1 cellular context compared by ENCODE assay signal in the genomic region with DNA sequence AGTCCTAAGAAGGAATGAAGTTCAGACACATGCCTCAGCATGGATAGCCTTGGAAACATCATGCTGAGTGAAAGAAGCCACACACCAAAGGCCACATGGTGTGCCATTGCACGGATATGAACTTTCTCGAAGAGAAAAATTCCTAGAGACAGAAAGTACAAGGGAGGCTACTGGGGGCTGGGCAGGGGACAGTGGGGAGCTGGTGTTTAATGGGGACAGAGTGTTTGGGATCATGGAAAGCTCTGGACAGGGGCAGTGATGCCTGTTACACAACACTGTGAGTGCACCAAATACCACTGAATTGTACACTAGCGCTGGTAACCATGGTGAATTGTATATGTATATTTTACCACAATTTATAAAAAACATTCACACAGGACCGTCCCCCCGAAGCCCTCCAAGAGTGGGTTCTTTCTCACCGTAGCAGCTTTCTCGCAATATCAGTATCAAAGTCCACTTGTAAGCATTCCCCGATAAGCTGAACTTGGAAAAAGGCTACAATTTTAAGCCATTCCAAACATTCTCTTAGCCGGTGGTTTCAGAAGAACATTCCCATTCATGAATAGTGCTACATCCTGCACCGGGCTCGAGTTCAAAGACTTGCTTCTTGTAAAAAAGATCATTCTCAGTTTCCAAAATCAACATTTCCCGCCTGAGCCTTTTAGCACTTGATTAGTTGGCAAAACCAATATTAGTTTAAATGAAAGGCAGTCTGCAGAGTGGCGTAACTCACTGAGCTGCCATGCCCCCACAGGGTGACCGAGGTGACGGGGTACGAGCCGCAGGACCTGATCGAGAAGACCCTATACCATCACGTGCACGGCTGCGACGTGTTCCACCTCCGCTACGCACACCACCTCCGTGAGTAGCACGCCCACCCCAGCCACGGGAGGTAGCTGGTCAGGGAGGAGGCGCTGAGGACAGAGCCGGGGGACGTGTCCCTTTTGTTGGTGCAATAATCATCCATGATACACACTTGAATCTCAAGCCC.
A peak's percentile ranks its signal among the peaks of the same experiment; 100 is the strongest.
TF ChIP-seq lines count a peak whose summit lies in the region.

No MANE protein-coding gene starts in this region.

TF ChIP-seq in HepG2, 621 proteins besides CTCF, POLR2A, EP300 and RAD21 (continued from another document and continues in another):
- TF ChIP-seq NBN (conservative IDR thresholded peaks at IDR 0.05) (no peak), MAF1 (CRISPR knock-in tag; IDR thresholded peaks at IDR 0.05; ENCODE audit: borderline replicate concordance) (no peak), HOXA3 (CRISPR knock-in tag; IDR thresholded peaks at IDR 0.05) (peak; percentile 61), EED (CRISPR knock-in tag; IDR thresholded peaks at IDR 0.05) (no peak), MAFK (conservative IDR thresholded peaks at IDR 0.05 in 1 of 2, IDR thresholded peaks at IDR 0.05 in 1 of 2; ENCODE audit: low read length in 2 of 2) (no peak), ZNF501 (CRISPR knock-in tag; IDR thresholded peaks at IDR 0.05) (0 out of 2 replicates have a peak, but pooled peaks have one; percentile 1), PPARG (CRISPR knock-in tag; conservative IDR thresholded peaks at IDR 0.05) (peak; percentile 36; the same call in 1 of the 2 replicates), ZNF263 (CRISPR knock-in tag; IDR thresholded peaks at IDR 0.05) (no peak), FOXJ3 (CRISPR knock-in tag; IDR thresholded peaks at IDR 0.05; ENCODE audit: borderline replicate concordance) (peak; percentile 19; the same call in 1 of the 2 replicates), ARNTL (CRISPR knock-in tag; IDR thresholded peaks at IDR 0.05) (no peak), PHF5A (CRISPR knock-in tag; IDR thresholded peaks at IDR 0.05; ENCODE audit: low read depth, unreplicated experiment) (peak; percentile 49), DPF2 (CRISPR knock-in tag; IDR thresholded peaks at IDR 0.05; ENCODE audit: borderline replicate concordance, low read depth) (peak; percentile 64), ZFY (CRISPR knock-in tag; IDR thresholded peaks at IDR 0.05) (no peak), ZNF614 (CRISPR knock-in tag; IDR thresholded peaks at IDR 0.05; ENCODE audit: borderline replicate concordance) (no peak), SIX1 (CRISPR knock-in tag; IDR thresholded peaks at IDR 0.05; ENCODE audit: borderline replicate concordance) (peak; percentile 97), CC2D1A (CRISPR knock-in tag; IDR thresholded peaks at IDR 0.05) (no peak), ZNF329 (CRISPR knock-in tag; IDR thresholded peaks at IDR 0.05; ENCODE audit: low read depth) (no peak), POLR2AphosphoS2 (IDR thresholded peaks at IDR 0.05; ENCODE audit: low read depth, low read length) (no peak), ZNF232 (CRISPR knock-in tag; IDR thresholded peaks at IDR 0.05; ENCODE audit: borderline replicate concordance) (0 out of 2 replicates have a peak, but pooled peaks have one; percentile 28), KDM6A (CRISPR knock-in tag; IDR thresholded peaks at IDR 0.05; ENCODE audit: low read depth) (no peak)
- TF ChIP-seq, protein P1, sequence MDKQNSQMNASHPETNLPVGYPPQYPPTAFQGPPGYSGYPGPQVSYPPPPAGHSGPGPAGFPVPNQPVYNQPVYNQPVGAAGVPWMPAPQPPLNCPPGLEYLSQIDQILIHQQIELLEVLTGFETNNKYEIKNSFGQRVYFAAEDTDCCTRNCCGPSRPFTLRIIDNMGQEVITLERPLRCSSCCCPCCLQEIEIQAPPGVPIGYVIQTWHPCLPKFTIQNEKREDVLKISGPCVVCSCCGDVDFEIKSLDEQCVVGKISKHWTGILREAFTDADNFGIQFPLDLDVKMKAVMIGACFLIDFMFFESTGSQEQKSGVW (CRISPR knock-in tag; IDR thresholded peaks at IDR 0.05; ENCODE audit: borderline replicate concordance): no peak
- TF ChIP-seq, protein P2, sequence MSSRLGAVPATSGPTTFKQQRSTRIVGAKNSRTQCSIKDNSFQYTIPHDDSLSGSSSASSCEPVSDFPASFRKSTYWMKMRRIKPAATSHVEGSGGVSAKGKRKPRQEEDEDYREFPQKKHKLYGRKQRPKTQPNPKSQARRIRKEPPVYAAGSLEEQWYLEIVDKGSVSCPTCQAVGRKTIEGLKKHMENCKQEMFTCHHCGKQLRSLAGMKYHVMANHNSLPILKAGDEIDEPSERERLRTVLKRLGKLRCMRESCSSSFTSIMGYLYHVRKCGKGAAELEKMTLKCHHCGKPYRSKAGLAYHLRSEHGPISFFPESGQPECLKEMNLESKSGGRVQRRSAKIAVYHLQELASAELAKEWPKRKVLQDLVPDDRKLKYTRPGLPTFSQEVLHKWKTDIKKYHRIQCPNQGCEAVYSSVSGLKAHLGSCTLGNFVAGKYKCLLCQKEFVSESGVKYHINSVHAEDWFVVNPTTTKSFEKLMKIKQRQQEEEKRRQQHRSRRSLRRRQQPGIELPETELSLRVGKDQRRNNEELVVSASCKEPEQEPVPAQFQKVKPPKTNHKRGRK (CRISPR knock-in tag; IDR thresholded peaks at IDR 0.05): no peak
- TF ChIP-seq, protein P3, sequence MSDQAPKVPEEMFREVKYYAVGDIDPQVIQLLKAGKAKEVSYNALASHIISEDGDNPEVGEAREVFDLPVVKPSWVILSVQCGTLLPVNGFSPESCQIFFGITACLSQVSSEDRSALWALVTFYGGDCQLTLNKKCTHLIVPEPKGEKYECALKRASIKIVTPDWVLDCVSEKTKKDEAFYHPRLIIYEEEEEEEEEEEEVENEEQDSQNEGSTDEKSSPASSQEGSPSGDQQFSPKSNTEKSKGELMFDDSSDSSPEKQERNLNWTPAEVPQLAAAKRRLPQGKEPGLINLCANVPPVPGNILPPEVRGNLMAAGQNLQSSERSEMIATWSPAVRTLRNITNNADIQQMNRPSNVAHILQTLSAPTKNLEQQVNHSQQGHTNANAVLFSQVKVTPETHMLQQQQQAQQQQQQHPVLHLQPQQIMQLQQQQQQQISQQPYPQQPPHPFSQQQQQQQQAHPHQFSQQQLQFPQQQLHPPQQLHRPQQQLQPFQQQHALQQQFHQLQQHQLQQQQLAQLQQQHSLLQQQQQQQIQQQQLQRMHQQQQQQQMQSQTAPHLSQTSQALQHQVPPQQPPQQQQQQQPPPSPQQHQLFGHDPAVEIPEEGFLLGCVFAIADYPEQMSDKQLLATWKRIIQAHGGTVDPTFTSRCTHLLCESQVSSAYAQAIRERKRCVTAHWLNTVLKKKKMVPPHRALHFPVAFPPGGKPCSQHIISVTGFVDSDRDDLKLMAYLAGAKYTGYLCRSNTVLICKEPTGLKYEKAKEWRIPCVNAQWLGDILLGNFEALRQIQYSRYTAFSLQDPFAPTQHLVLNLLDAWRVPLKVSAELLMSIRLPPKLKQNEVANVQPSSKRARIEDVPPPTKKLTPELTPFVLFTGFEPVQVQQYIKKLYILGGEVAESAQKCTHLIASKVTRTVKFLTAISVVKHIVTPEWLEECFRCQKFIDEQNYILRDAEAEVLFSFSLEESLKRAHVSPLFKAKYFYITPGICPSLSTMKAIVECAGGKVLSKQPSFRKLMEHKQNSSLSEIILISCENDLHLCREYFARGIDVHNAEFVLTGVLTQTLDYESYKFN (CRISPR knock-in tag; conservative IDR thresholded peaks at IDR 0.05): peak; percentile 81
- TF ChIP-seq, protein P4, sequence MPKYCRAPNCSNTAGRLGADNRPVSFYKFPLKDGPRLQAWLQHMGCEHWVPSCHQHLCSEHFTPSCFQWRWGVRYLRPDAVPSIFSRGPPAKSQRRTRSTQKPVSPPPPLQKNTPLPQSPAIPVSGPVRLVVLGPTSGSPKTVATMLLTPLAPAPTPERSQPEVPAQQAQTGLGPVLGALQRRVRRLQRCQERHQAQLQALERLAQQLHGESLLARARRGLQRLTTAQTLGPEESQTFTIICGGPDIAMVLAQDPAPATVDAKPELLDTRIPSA (CRISPR knock-in tag; IDR thresholded peaks at IDR 0.05; ENCODE audit: borderline replicate concordance): no peak
- TF ChIP-seq, protein P5, sequence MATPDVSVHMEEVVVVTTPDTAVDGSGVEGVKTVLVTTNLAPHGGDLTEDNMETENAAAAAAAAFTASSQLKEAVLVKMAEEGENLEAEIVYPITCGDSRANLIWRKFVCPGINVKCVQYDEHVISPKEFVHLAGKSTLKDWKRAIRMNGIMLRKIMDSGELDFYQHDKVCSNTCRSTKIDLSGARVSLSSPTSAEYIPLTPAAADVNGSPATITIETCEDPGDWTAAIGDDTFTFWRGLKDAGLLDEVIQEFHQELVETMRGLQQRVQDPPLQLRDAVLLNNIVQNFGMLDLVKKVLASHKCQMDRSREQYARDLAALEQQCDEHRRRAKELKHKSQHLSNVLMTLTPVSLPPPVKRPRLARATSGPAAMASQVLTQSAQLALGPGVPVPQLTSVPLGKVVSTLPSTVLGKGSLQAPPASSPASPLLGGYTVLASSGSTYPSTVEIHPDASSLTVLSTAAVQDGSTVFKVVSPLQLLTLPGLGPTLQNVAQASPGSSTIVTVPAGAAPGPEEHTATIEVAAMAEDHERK (CRISPR knock-in tag; IDR thresholded peaks at IDR 0.05; ENCODE audit: low read depth): no peak
- TF ChIP-seq, protein P6, sequence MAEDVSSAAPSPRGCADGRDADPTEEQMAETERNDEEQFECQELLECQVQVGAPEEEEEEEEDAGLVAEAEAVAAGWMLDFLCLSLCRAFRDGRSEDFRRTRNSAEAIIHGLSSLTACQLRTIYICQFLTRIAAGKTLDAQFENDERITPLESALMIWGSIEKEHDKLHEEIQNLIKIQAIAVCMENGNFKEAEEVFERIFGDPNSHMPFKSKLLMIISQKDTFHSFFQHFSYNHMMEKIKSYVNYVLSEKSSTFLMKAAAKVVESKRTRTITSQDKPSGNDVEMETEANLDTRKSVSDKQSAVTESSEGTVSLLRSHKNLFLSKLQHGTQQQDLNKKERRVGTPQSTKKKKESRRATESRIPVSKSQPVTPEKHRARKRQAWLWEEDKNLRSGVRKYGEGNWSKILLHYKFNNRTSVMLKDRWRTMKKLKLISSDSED (CRISPR knock-in tag; IDR thresholded peaks at IDR 0.05): no peak
- TF ChIP-seq, protein P7, sequence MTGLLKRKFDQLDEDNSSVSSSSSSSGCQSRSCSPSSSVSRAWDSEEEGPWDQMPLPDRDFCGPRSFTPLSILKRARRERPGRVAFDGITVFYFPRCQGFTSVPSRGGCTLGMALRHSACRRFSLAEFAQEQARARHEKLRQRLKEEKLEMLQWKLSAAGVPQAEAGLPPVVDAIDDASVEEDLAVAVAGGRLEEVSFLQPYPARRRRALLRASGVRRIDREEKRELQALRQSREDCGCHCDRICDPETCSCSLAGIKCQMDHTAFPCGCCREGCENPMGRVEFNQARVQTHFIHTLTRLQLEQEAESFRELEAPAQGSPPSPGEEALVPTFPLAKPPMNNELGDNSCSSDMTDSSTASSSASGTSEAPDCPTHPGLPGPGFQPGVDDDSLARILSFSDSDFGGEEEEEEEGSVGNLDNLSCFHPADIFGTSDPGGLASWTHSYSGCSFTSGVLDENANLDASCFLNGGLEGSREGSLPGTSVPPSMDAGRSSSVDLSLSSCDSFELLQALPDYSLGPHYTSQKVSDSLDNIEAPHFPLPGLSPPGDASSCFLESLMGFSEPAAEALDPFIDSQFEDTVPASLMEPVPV (CRISPR knock-in tag; IDR thresholded peaks at IDR 0.05): peak; percentile 48; the same call in 1 of the 2 replicates
- TF ChIP-seq, protein P8, sequence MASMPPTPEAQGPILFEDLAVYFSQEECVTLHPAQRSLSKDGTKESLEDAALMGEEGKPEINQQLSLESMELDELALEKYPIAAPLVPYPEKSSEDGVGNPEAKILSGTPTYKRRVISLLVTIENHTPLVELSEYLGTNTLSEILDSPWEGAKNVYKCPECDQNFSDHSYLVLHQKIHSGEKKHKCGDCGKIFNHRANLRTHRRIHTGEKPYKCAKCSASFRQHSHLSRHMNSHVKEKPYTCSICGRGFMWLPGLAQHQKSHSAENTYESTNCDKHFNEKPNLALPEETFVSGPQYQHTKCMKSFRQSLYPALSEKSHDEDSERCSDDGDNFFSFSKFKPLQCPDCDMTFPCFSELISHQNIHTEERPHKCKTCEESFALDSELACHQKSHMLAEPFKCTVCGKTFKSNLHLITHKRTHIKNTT (CRISPR knock-in tag; IDR thresholded peaks at IDR 0.05): no peak
- TF ChIP-seq, protein P9, sequence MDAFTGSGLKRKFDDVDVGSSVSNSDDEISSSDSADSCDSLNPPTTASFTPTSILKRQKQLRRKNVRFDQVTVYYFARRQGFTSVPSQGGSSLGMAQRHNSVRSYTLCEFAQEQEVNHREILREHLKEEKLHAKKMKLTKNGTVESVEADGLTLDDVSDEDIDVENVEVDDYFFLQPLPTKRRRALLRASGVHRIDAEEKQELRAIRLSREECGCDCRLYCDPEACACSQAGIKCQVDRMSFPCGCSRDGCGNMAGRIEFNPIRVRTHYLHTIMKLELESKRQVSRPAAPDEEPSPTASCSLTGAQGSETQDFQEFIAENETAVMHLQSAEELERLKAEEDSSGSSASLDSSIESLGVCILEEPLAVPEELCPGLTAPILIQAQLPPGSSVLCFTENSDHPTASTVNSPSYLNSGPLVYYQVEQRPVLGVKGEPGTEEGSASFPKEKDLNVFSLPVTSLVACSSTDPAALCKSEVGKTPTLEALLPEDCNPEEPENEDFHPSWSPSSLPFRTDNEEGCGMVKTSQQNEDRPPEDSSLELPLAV (CRISPR knock-in tag; conservative IDR thresholded peaks at IDR 0.05; ENCODE audit: low read depth): no peak
- TF ChIP-seq, protein P10, sequence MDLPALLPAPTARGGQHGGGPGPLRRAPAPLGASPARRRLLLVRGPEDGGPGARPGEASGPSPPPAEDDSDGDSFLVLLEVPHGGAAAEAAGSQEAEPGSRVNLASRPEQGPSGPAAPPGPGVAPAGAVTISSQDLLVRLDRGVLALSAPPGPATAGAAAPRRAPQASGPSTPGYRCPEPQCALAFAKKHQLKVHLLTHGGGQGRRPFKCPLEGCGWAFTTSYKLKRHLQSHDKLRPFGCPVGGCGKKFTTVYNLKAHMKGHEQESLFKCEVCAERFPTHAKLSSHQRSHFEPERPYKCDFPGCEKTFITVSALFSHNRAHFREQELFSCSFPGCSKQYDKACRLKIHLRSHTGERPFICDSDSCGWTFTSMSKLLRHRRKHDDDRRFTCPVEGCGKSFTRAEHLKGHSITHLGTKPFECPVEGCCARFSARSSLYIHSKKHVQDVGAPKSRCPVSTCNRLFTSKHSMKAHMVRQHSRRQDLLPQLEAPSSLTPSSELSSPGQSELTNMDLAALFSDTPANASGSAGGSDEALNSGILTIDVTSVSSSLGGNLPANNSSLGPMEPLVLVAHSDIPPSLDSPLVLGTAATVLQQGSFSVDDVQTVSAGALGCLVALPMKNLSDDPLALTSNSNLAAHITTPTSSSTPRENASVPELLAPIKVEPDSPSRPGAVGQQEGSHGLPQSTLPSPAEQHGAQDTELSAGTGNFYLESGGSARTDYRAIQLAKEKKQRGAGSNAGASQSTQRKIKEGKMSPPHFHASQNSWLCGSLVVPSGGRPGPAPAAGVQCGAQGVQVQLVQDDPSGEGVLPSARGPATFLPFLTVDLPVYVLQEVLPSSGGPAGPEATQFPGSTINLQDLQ (CRISPR knock-in tag; IDR thresholded peaks at IDR 0.05): no peak
- TF ChIP-seq, protein P11, sequence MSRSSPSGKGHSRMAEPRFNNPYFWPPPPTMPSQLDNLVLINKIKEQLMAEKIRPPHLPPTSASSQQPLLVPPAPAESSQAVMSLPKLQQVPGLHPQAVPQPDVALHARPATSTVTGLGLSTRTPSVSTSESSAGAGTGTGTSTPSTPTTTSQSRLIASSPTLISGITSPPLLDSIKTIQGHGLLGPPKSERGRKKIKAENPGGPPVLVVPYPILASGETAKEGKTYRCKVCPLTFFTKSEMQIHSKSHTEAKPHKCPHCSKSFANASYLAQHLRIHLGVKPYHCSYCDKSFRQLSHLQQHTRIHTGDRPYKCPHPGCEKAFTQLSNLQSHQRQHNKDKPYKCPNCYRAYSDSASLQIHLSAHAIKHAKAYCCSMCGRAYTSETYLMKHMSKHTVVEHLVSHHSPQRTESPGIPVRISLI (CRISPR knock-in tag; IDR thresholded peaks at IDR 0.05; ENCODE audit: borderline replicate concordance): peak; percentile 68; the same call in 1 of the 2 replicates
